1 cellular context compared by ENCODE assay signal in the genomic region with DNA sequence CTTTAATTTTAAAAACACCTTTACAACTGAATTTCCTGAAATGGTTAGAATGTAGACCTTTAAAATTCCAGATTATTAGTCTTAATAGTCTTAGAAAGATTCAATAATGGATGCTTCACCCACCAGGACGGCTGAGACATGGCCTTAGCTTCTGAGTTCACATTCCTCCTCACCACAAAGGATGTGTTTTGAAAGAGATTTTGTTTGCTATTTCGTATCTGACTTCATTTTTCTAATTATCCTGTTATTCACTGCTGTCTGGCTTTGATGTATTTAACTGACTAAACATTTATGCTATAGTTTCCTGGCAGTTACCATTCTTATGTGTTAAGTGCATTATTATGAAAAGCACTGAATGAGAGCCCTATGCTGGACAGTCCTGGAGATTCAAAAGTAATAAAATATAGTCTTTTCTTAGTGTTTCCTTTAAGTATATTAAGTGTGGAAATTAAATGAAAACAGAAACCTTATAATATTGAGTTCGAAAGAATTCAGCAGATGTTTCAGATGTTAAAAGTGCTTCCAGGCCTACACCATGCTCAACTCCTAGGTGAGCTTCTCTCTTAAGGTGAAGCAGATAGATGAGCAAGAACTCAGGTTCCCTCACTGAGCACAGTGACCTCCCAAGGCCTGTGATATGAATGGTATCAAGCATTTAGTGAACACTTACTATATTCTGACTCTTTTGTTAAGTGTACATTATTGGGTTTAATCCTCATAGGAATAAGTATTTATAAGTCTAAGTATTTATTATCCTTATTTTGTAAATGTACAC.
TF ChIP-seq lines count a peak whose summit lies in the region.

No MANE protein-coding gene starts in this region.

TF ChIP-seq in endothelial cell of umbilical vein, 7 proteins besides CTCF, POLR2A, EP300 and RAD21 (continued from another document):
- TF ChIP-seq MAX (IDR thresholded peaks at IDR 0.05; ENCODE audit: insufficient read depth, insufficient read length) (no peak), JUN (IDR thresholded peaks at IDR 0.05; ENCODE audit: borderline replicate concordance, insufficient read depth, insufficient read length, low read depth) (no peak), GATA2 (IDR thresholded peaks at IDR 0.05; ENCODE audit: insufficient read depth, insufficient read length, low read depth, low read length) (no peak), EZH2 (IDR thresholded peaks at IDR 0.05; ENCODE audit: borderline replicate concordance, low read depth, low read length, severe bottlenecking) (no peak)
